In genomic region chr19:7395360-7395781, GRCh38 we compare ENCODE assay signal across 8 cellular contexts. TPM values are rescaled to one million over a fixed set of nuclear protein-coding genes. Genes with fewer than 3 reads are reported as not detected.
DNase-seq lines count a peak whose midpoint lies in the region; ATAC-seq and TF ChIP-seq lines count a peak whose summit lies in the region.

No MANE protein-coding gene starts in this region.

- peaks cover 23% of the 10 kb centered on the region for H3K79me2 ChIP-seq in mesendoderm (ENCODE audit: control insufficient read depth, insufficient read depth, low read length)

- H3K4me1 ChIP-seq in A673 (ENCODE audit: insufficient read depth, low read length, poor library complexity, severe bottlenecking) (peaks cover 6% of the 10 kb centered on the region), colonic mucosa (no peaks in the 10 kb centered on the region), mesendoderm (ENCODE audit: control insufficient read depth, low read depth, low read length) (peaks cover 4% of the 10 kb centered on the region), vagina (peaks cover 24% of the 10 kb centered on the region)

- POLR2A ChIA-PET in A673 (lab: Charles Lee; ENCODE audit: low non-redundant PET): interaction anchor here (0.6 kb wide), 1 partner anchor 867 kb away, joined by 7 read pairs; no protein-coding TSS in a partner anchor

- no peak overlapping the region for H4K5ac ChIP-seq in mesendoderm (ENCODE audit: low read length)

- H3K27me3 ChIP-seq in A673 (replicated peaks; ENCODE audit: insufficient read depth, low read depth, low read length, poor library complexity): no peaks in the 10 kb centered on the region
- no peaks in the 10 kb centered on the region for H3K27me3 ChIP-seq in colonic mucosa
- H3K27me3 ChIP-seq in mesendoderm (ENCODE audit: insufficient read depth, low read length, poor library complexity): no peaks in the 10 kb centered on the region
- H3K27me3 ChIP-seq in vagina: no peaks in the 10 kb centered on the region

- no peaks in the 10 kb centered on the region for H3K36me3 ChIP-seq in A673 (ENCODE audit: insufficient read depth, low read length, poor library complexity, severe bottlenecking)
- no peaks in the 10 kb centered on the region for H3K36me3 ChIP-seq in colonic mucosa
- no peaks in the 10 kb centered on the region for H3K36me3 ChIP-seq in mesendoderm (ENCODE audit: control insufficient read depth, insufficient read depth, low read length)
- H3K36me3 ChIP-seq in vagina: no peaks in the 10 kb centered on the region

- intact Hi-C loops in A673 (cut with micrococcal nuclease; ENCODE audit: unreplicated experiment) (loop anchor here (10.0 kb wide), 1 partner anchor 139 kb away; the partner anchor contains the start of gene PNPLA6), colonic mucosa (cut with DNase I) (no loop called here), vagina (cut with DNase I) (loop anchor here (10.0 kb wide), 1 partner anchor 129 kb away; the partner anchor contains the start of gene MCOLN1)

- H3K4ac ChIP-seq in mesendoderm (ENCODE audit: low read depth, low read length): peak overlapping the region; percentile 17

- no peak overlapping the region for H2BK120ac ChIP-seq in mesendoderm (ENCODE audit: low read depth, low read length)

- H2BK15ac ChIP-seq in mesendoderm (replicated peaks; ENCODE audit: low read depth): no peak overlapping the region

- no peak for TF ChIP-seq CTCF in A673 (conservative IDR thresholded peaks at IDR 0.05; ENCODE audit: low read depth, low read length)
- no peak for TF ChIP-seq CTCF in colonic mucosa (IDR thresholded peaks at IDR 0.05)
- no peak for TF ChIP-seq CTCF in vagina (IDR thresholded peaks at IDR 0.05)

- peak overlapping the region; percentile 82 for H3K27ac ChIP-seq in A673 (ENCODE audit: low read depth, low read length, poor library complexity, severe bottlenecking)
- H3K27ac ChIP-seq in colonic mucosa: peak overlapping the region; percentile 79
- no peak overlapping the region for H3K27ac ChIP-seq in mesendoderm (ENCODE audit: low read depth, low read length)
- H3K27ac ChIP-seq in vagina: peak overlapping the region; percentile 82

- H3K79me1 ChIP-seq in mesendoderm (ENCODE audit: low read length): peaks cover 6% of the 10 kb centered on the region

- H3K9me3 ChIP-seq in A673 (ENCODE audit: low read depth, low read length, poor library complexity, severe bottlenecking) (no peaks in the 10 kb centered on the region), colonic mucosa (no peaks in the 10 kb centered on the region), vagina (no peaks in the 10 kb centered on the region)

- DNase-seq in A673 (ENCODE audit: low spot score): no peak
- peak; percentile 27 for DNase-seq in M059J (ENCODE audit: low read depth)
- peak; percentile 26 for DNase-seq in colonic mucosa
- no peak for DNase-seq in mesendoderm
- DNase-seq in vagina (ENCODE audit: extremely low spot score in 2 of 2): no peak
- no peak for DNase-seq in mesenteric fat pad (ENCODE audit: low spot score)

- WGBS in mesendoderm (ENCODE audit: extremely low coverage, insufficient coverage, low lambda C conversion rate): no CpG with 5 or more reads among the region's 20 CpGs

- H3K4me2 ChIP-seq in mesendoderm (ENCODE audit: low read length): peak overlapping the region; percentile 83

- CTCF ChIA-PET in A673 (lab: Charles Lee): interaction anchor here (0.5 to 1.0 kb wide), 2 partner anchors 102 to 995 kb away, joined by 3 to 7 read pairs; partner anchors contain the start of gene RAB11B

- H2BK5ac ChIP-seq in mesendoderm (ENCODE audit: low read length): no peak overlapping the region

- H3K56ac ChIP-seq in mesendoderm (ENCODE audit: low read length): peak overlapping the region; percentile 93

- H2AK5ac ChIP-seq in mesendoderm (ENCODE audit: low read length): no peak overlapping the region

- BruUV-seq in A673 (replicated peaks; lab: Mats Ljungman, UMichigan): no TSS peak

- H3K18ac ChIP-seq in mesendoderm (ENCODE audit: low read length): peak overlapping the region; percentile 72

- peak overlapping the region; percentile 90 for H3K23ac ChIP-seq in mesendoderm (ENCODE audit: low read length)

- H3K9ac ChIP-seq in colonic mucosa (ENCODE audit: low read depth in 2 of 2, low read length in 2 of 2): peak overlapping the region; percentile 91 to 97
- H3K9ac ChIP-seq in mesendoderm (ENCODE audit: low read length): peak overlapping the region; percentile 80

- H4K8ac ChIP-seq in mesendoderm (ENCODE audit: low read depth, low read length): peak overlapping the region; percentile 94

- no peak for TF ChIP-seq POLR2A in vagina (IDR thresholded peaks at IDR 0.05)

- H3K4me3 ChIP-seq in A673 (ENCODE audit: low read depth, low read length, poor library complexity, severe bottlenecking) (peak overlapping the region; percentile 96), colonic mucosa (peak overlapping the region; percentile 92), mesendoderm (ENCODE audit: low read length) (peak overlapping the region; percentile 74), vagina (peak overlapping the region; percentile 97)

- ATAC-seq in GM19438 (IDR thresholded peaks at IDR 0.05; ENCODE audit: low read depth, unreplicated experiment) (peak; percentile 17), HG02884 (IDR thresholded peaks at IDR 0.05; ENCODE audit: unreplicated experiment) (no peak)

RNA-seq across cellular contexts. Expression of gene ARHGEF18, which starts 46.6 kb away (rescaled TPM):
- total RNA-seq in A673 (2021) (33.4 and 34.9 TPM in 2 replicates), colonic mucosa (100 to 1,000 TPM in 1 of 2 donors, 10 to 100 TPM in 1; 89.9 to 144 TPM), vagina (28.5 TPM), mesenteric fat pad (18.4 TPM)
- 27.7 and 54.2 TPM in 2 replicates for total RNA-seq in M059J (2014; rRNA removed; shearing (Covaris generic))
- polyA plus RNA-seq in mesendoderm (2013, experiment 1 of 2): 13.9 TPM
- polyA plus RNA-seq in mesendoderm (2013, experiment 2 of 2): 16.4 TPM

Comparison
In these comparisons a context has a peak if more than half of its experiments do, and no peak if none do; other contexts are left out.
1. DNase-seq: peak in M059J (single experiment) and colonic mucosa (single experiment); none in A673 (single experiment), mesendoderm (single experiment), vagina (0 of 2) and mesenteric fat pad (single experiment).
2. Peak in every context shown above with its lines, with median percentiles within 50 percentile points of each other: H3K4me3 ChIP-seq.